Comparison of ENCODE assay signal across 8 cellular contexts in the genomic region with DNA sequence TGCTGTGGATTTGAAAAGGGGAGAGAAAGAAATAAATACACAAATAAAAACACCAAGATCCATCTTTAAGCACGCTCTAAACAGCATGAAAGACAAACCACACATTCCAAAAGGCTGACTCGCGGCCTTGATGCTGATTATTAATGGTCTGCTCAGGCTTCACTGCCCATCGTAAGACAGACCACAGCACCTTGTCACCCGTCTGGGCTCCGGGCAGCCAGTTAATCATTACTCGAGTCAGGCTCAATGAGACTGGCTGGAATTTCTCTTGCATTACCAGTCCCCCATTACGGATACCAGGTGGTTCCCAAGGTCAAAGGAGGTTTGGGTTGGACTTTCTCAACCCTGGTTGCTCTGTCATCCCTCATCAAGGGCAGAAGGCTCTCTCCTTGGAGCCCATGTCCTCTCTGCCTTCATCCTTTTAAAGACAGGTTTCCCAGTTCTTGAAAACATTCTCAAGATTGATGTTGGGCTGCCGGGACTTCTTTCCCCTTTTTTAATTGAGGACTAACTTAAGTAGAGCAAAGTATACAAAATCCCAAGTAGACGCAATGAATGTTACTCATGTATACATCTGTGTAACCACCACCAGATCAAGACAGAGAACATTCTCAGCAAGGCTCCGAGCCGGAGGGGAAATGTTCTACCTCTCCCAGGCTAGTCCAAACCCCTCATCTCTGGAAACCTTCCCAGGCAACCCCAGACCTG. TPM values are rescaled to one million over a fixed set of nuclear protein-coding genes. Genes with fewer than 3 reads are reported as not detected.
DNase-seq lines count a peak whose midpoint lies in the region; ATAC-seq and TF ChIP-seq lines count a peak whose summit lies in the region.

No MANE protein-coding gene starts in this region.

- WGBS in heart right ventricle, 2 donors = 63 to 68% methylated on average over 12 of the region's 12 CpGs
- 31% methylated on average over 12 of the region's 12 CpGs for WGBS in right lobe of liver (ENCODE audit: insufficient coverage, low coverage, low lambda C conversion rate, missing lambda C conversion rate)
- WGBS in aorta, 2 donors = 6 to 9% methylated on average over 12 of the region's 12 CpGs

- H3K9me3 Mint-ChIP-seq in activated T-cell treated with anti-CD3 and anti-CD28 coated beads, Interleukin-2, amount 50 U/mL, for 24 hours = no peaks in the 10 kb centered on the region

- H3K36me3 Mint-ChIP-seq in activated T-cell treated with anti-CD3 and anti-CD28 coated beads, Interleukin-2, amount 50 U/mL, for 24 hours (ENCODE audit: low read depth) = peaks cover 56% of the 10 kb centered on the region

- in situ Hi-C loops in astrocyte of the spinal cord (cut with HindIII; ENCODE audit: low sequenced_read_pairs) = no loop called here

- H3K36me3 ChIP-seq in heart right ventricle (peaks cover 0 to 73% (median 0%) of the 10 kb centered on the region in 9 donors), right lobe of liver (peaks cover 0 to 10% (median under 1%) of the 10 kb centered on the region in 4 donors), aorta (ENCODE audit: control insufficient read depth in 1 of 2, insufficient read depth in 2 of 2, low read length in 1 of 2) (peaks cover 0 to 2% of the 10 kb centered on the region in 2 donors)

- H3K27ac ChIP-seq in heart right ventricle (peak overlapping the region in 9 of 10 donors; percentile 16 to 99 (median 46)), right lobe of liver (peak overlapping the region; percentile 71 to 97 (median 91)), aorta (ENCODE audit: low read depth in 1 of 2, low read length in 2 of 2) (peak overlapping the region; percentile 58 to 79)

- H3K27me3 Mint-ChIP-seq in activated T-cell treated with anti-CD3 and anti-CD28 coated beads, Interleukin-2, amount 50 U/mL, for 24 hours = no peaks in the 10 kb centered on the region

- H3K27me3 ChIP-seq in heart right ventricle (no peaks in the 10 kb centered on the region), right lobe of liver (no peaks in the 10 kb centered on the region), aorta (ENCODE audit: control insufficient read depth in 1 of 2, insufficient read depth in 2 of 2, low read length in 1 of 2) (no peaks in the 10 kb centered on the region)

- intact Hi-C loops in heart right ventricle (cut with DNase I) = loop anchor here in 7 of 10 donors (5.0 to 10.0 kb wide), 9 partner anchors 95 to 1760 kb away; no protein-coding TSS in a partner anchor
- intact Hi-C loops in Right ventricle myocardium superior (cut with DNase I) = loop anchor here (10.0 kb wide), 1 partner anchor 108 kb away; no protein-coding TSS in a partner anchor
- intact Hi-C loops in right lobe of liver (cut with DNase I) = loop anchor here in 1 of 2 donors (10.0 kb wide), 1 partner anchor 158 kb away; no protein-coding TSS in a partner anchor
- intact Hi-C loops in aorta (cut with DNase I) = loop anchor here (2.0 to 10.0 kb wide), 4 partner anchors 162 to 268 kb away; no protein-coding TSS in a partner anchor

- H3K4me3 ChIP-seq in heart right ventricle (peak overlapping the region in 7 of 10 donors; percentile 6 to 96 (median 92)), astrocyte of the spinal cord (ENCODE audit: low read depth, low read length) (peak overlapping the region; percentile 10), right lobe of liver (peak overlapping the region in 2 of 3 donors; percentile 1 to 39), aorta (ENCODE audit: low read length in 2 of 2) (peak overlapping the region; percentile 7 to 9)

- peaks cover 98% of the 10 kb centered on the region for H3K4me1 Mint-ChIP-seq in activated T-cell treated with anti-CD3 and anti-CD28 coated beads, Interleukin-2, amount 50 U/mL, for 24 hours (ENCODE audit: low read depth)

- TF ChIP-seq CTCF in heart right ventricle (IDR thresholded peaks at IDR 0.05) (no peak), astrocyte of the spinal cord (IDR thresholded peaks at IDR 0.05; ENCODE audit: low read depth, low read length) (no peak), right lobe of liver (IDR thresholded peaks at IDR 0.05) (no peak)

- ATAC-seq in heart right ventricle (no peak), Right ventricle myocardium superior (ENCODE audit: poor library complexity) (no peak), right lobe of liver (peak; percentile 65 to 79 (median 74)), aorta (ENCODE audit: low FRiP score) (no peak), HG02981 (IDR thresholded peaks at IDR 0.05; ENCODE audit: unreplicated experiment) (no peak)

- TF ChIP-seq POLR2A in right lobe of liver (IDR thresholded peaks at IDR 0.05) = no peak

- DNase-seq in heart right ventricle (no peak), Right ventricle myocardium superior (no peak), astrocyte of the spinal cord (ENCODE audit: low read depth, low spot score) (peak; percentile 94), right lobe of liver (peak; percentile 66 to 80 (median 79)), aorta (no peak)
- no peak for DNase-seq in activated T-cell treated with anti-CD3 and anti-CD28 coated beads, Interleukin-2, amount 50 U/mL, for 24 hours
- DNase-seq in stimulated activated naive CD4-positive, alpha-beta T cell treated with Interleukin-2 at 50 U/mL for 16 hours (lab: John Stamatoyannopoulos, UW) = no peak

- H3K27ac Mint-ChIP-seq in activated T-cell treated with anti-CD3 and anti-CD28 coated beads, Interleukin-2, amount 50 U/mL, for 24 hours = no peak overlapping the region

- H3K9me3 ChIP-seq in heart right ventricle = no peaks in the 10 kb centered on the region
- no peaks in the 10 kb centered on the region for H3K9me3 ChIP-seq in right lobe of liver
- no peaks in the 10 kb centered on the region for H3K9me3 ChIP-seq in aorta (ENCODE audit: control insufficient read depth, low read length)

- H3K4me1 ChIP-seq in heart right ventricle = peaks cover 53 to 100% (median 100%) of the 10 kb centered on the region in 9 donors
- H3K4me1 ChIP-seq in right lobe of liver = peaks cover 0 to 98% (median 36%) of the 10 kb centered on the region in 4 donors
- peaks cover 2 to 6% of the 10 kb centered on the region in 2 donors for H3K4me1 ChIP-seq in aorta (ENCODE audit: control insufficient read depth in 1 of 2, insufficient read depth in 2 of 2, low read length in 2 of 2)

- no peak overlapping the region for H3K4me3 Mint-ChIP-seq in activated T-cell treated with anti-CD3 and anti-CD28 coated beads, Interleukin-2, amount 50 U/mL, for 24 hours

RNA-seq across cellular contexts. Expression of a gene that starts 8.1 kb away (rescaled TPM):
- 10 to 100 TPM; 15.4 to 28.6 (median 19.9) TPM for total RNA-seq in heart right ventricle
- polyA plus RNA-seq in heart right ventricle = 10 to 100 TPM in 1 of 2 donors, 1 to 10 TPM in 1; 6.7 to 18.7 TPM
- total RNA-seq in Right ventricle myocardium superior = 14.0 TPM
- 10 to 100 TPM in 4 of 6 experiments, 1 to 10 TPM in 2; 8.2 to 13.5 (median 11.0) TPM for total RNA-seq in right lobe of liver
- total RNA-seq in aorta = 10 to 100 TPM; 55.4 to 98.8 TPM
- 10 to 100 TPM; 27.3 to 32.9 TPM for polyA plus RNA-seq in aorta

Comparison
In these comparisons a context has a peak if more than half of its experiments do, and no peak if none do; other contexts are left out.
1. ATAC-seq: peak in right lobe of liver (4 of 4); none in heart right ventricle (0 of 8), Right ventricle myocardium superior (single experiment), aorta (single experiment) and HG02981 (single experiment).
2. DNase-seq: peak in astrocyte of the spinal cord (single experiment) and right lobe of liver (3 of 3); none in heart right ventricle (0 of 2), Right ventricle myocardium superior (single experiment), aorta (0 of 2), activated T-cell treated with anti-CD3 and anti-CD28 coated beads, Interleukin-2, amount 50 U/mL, for 24 hours (single experiment) and stimulated activated naive CD4-positive, alpha-beta T cell treated with Interleukin-2 at 50 U/mL for 16 hours (single experiment).
3. H3K4me3 ChIP-seq: peak in every context shown above with its lines; median percentile 92 in heart right ventricle; 20 in right lobe of liver; 10 in astrocyte of the spinal cord; 8 in aorta.
4. Peak in every context shown above with its lines, with median percentiles within 50 percentile points of each other: H3K27ac ChIP-seq.